Comparison of ENCODE assay signal across 1 cellular context in genomic region chr19:46786236-46787039, GRCh38.
TF ChIP-seq lines count a peak whose summit lies in the region.

No MANE protein-coding gene starts in this region.

TF ChIP-seq in GM12878, 131 proteins besides CTCF, POLR2A, EP300 and RAD21 (continued from another document and continues in another):
- TF ChIP-seq DPF2 (IDR thresholded peaks at IDR 0.05) = 0 out of 2 replicates have a peak, but pooled peaks have one; percentile 60
- TF ChIP-seq ZBTB11 (CRISPR knock-in tag; IDR thresholded peaks at IDR 0.05) = no peak
- TF ChIP-seq ASH2L (IDR thresholded peaks at IDR 0.05; ENCODE audit: borderline replicate concordance, low read depth) = no peak
- TF ChIP-seq SKIL (IDR thresholded peaks at IDR 0.05; ENCODE audit: low read depth, poor library complexity, severe bottlenecking) = no peak
- no peak for TF ChIP-seq IRF5 (IDR thresholded peaks at IDR 0.05; ENCODE audit: borderline replicate concordance)
- TF ChIP-seq BMI1 (IDR thresholded peaks at IDR 0.05; ENCODE audit: borderline replicate concordance) = no peak
- TF ChIP-seq SIX5 (IDR thresholded peaks at IDR 0.05; ENCODE audit: low read depth, low read length, severe bottlenecking) = no peak
- TF ChIP-seq FOXM1 (IDR thresholded peaks at IDR 0.05; ENCODE audit: low read depth, low read length) = no peak
- no peak for TF ChIP-seq REST (IDR thresholded peaks at IDR 0.05; ENCODE audit: low read depth, low read length)
- no peak for TF ChIP-seq SP1 (IDR thresholded peaks at IDR 0.05; ENCODE audit: low read depth, low read length)
- no peak; the same call in 1 of the 2 replicates for TF ChIP-seq NBN (IDR thresholded peaks at IDR 0.05)
- 0 out of 2 replicates have a peak, but pooled peaks have one; percentile 34 for TF ChIP-seq TBL1XR1 (IDR thresholded peaks at IDR 0.05; ENCODE audit: low read depth, low read length)
- TF ChIP-seq CREB1 (IDR thresholded peaks at IDR 0.05; ENCODE audit: low read depth) = 0 out of 2 replicates have a peak, but pooled peaks have one; percentile 43
- TF ChIP-seq MLLT1 (IDR thresholded peaks at IDR 0.05) = no peak
- peak; percentile 25; the same call in 1 of the 2 replicates for TF ChIP-seq TCF12 (IDR thresholded peaks at IDR 0.05; ENCODE audit: low read depth, low read length)
- TF ChIP-seq RBBP5 (conservative IDR thresholded peaks at IDR 0.05) = no peak
- TF ChIP-seq JUNB (IDR thresholded peaks at IDR 0.05) = peak; percentile 67
- TF ChIP-seq FOXK2 (IDR thresholded peaks at IDR 0.05) = no peak
- TF ChIP-seq BACH1 (IDR thresholded peaks at IDR 0.05; ENCODE audit: borderline replicate concordance) = peak; percentile 93
- TF ChIP-seq MTA3 (IDR thresholded peaks at IDR 0.05; ENCODE audit: borderline replicate concordance, low read length) = no peak
- TF ChIP-seq GABPA (IDR thresholded peaks at IDR 0.05; ENCODE audit: low read depth) = no peak
- no peak; the same call in 1 of the 2 replicates for TF ChIP-seq ZNF687 (IDR thresholded peaks at IDR 0.05)
- 0 out of 2 replicates have a peak, but pooled peaks have one; percentile 28 for TF ChIP-seq MEF2A (IDR thresholded peaks at IDR 0.05; ENCODE audit: insufficient read depth, low read depth, low read length)
- TF ChIP-seq EED (IDR thresholded peaks at IDR 0.05; ENCODE audit: low read depth) = 0 out of 2 replicates have a peak, but pooled peaks have one; percentile 22
- TF ChIP-seq SREBF2 (IDR thresholded peaks at IDR 0.05; ENCODE audit: low read length) = no peak
- peak; percentile 23; the same call in 1 of the 2 replicates for TF ChIP-seq PKNOX1 (IDR thresholded peaks at IDR 0.05)
- TF ChIP-seq RUNX3 (IDR thresholded peaks at IDR 0.05; ENCODE audit: low read length) = peak; percentile 20
- TF ChIP-seq ZBED1 (IDR thresholded peaks at IDR 0.05; ENCODE audit: borderline replicate concordance) = no peak
- TF ChIP-seq NR2C2 (IDR thresholded peaks at IDR 0.05; ENCODE audit: borderline replicate concordance, control insufficient read depth, insufficient read length, low read depth) = no peak
- peak in 1 of 2 experiments; percentile 54; a peak in 3 of 4 replicates for TF ChIP-seq BHLHE40 (IDR thresholded peaks at IDR 0.05; ENCODE audit: borderline replicate concordance in 1 of 2, low read depth in 2 of 2, low read length in 1 of 2)
- 0 out of 2 replicates have a peak, but pooled peaks have one; percentile 24 for TF ChIP-seq POLR2AphosphoS5 (IDR thresholded peaks at IDR 0.05; ENCODE audit: low read length)
- TF ChIP-seq RB1 (IDR thresholded peaks at IDR 0.05; ENCODE audit: borderline replicate concordance) = no peak; the same call in 1 of the 2 replicates
- no peak for TF ChIP-seq ELK1 (IDR thresholded peaks at IDR 0.05; ENCODE audit: low read depth, low read length)
- TF ChIP-seq CREM (IDR thresholded peaks at IDR 0.05; ENCODE audit: low read depth) = 0 out of 2 replicates have a peak, but pooled peaks have one; percentile 45
- no peak for TF ChIP-seq STAT1 (conservative IDR thresholded peaks at IDR 0.05)
- peak; percentile 1; the same call in 1 of the 2 replicates for TF ChIP-seq ATF7 (IDR thresholded peaks at IDR 0.05; ENCODE audit: low read depth)
- TF ChIP-seq PBX3 (IDR thresholded peaks at IDR 0.05; ENCODE audit: insufficient replicate concordance, low read depth, low read length) = peak; percentile 74
- TF ChIP-seq HDGF (IDR thresholded peaks at IDR 0.05) = no peak
- TF ChIP-seq TCF3 (IDR thresholded peaks at IDR 0.05; ENCODE audit: borderline replicate concordance, insufficient read depth, low read depth, low read length) = 0 out of 2 replicates have a peak, but pooled peaks have one; percentile 12
